In the genomic region with DNA sequence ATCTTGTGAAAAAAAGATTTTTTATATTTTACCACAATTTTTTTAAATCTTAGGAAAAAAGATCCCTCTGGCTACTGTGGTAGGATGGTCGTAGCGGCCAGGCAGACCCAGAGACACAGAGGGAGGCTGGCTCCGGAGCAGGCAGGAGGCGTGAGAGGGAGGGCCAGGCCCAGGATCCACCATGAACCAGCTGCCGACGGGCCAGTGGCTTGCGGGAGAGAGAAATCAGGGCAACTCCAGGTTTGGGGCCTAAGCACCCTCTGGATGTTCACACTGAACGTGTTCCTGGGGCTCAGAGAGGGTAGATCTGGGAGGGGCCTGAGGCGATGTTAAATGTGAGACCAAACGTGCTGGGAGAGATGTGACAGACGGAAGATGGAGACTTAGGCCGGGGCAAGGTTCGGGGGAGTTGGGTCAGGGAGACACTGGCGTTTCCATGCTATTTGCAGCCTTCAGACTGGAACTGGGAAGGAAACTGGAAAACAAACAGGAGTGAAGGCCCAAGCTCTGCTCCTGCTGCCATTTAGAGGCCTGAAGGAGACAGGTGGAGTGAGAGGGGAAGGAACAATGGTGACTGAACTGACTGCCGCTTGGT, we compare ENCODE assay signal across 26 cellular contexts. TPM values are rescaled to one million over a fixed set of nuclear protein-coding genes. Genes with fewer than 3 reads are reported as not detected.
DNase-seq lines count a peak whose midpoint lies in the region; ATAC-seq and TF ChIP-seq lines count a peak whose summit lies in the region.
"Had no signal": no experiment of that assay in that cellular context is flagged by ENCODE, and none has a peak within 500 bp of the region (broad histone marks: within the 10 kb centered on the region; RNA-seq: fewer than 3 reads in every experiment).

No MANE protein-coding gene starts in this region.

- peaks cover 66% of the 10 kb centered on the region for H3K4me1 ChIP-seq in mucosa of stomach (ENCODE audit: control insufficient read depth, insufficient read depth, low read length)

- no peak for ATAC-seq in stimulated activated effector memory CD8-positive, alpha-beta T cell treated with anti-CD3 and anti-CD28 coated beads, Interleukin-12 subunit alpha, Interleukin-12 subunit beta, amount 100 ng/mL, for 72 hours
- no peak for ATAC-seq in GM21515 (IDR thresholded peaks at IDR 0.05; ENCODE audit: unreplicated experiment)
- ATAC-seq: activated CD8-positive, alpha-beta T cell treated with anti-CD3 and anti-CD28 coated beads, Interleukin-2, amount 10 ng/mL, durations not matched to agents 7 days and 5 days; gastrocnemius medialis; GM12878; left lobe of liver had no signal

- H3K27me3 ChIP-seq in mucosa of stomach (ENCODE audit: control insufficient read depth, insufficient read depth, low read length): no peaks in the 10 kb centered on the region
- H3K27me3 ChIP-seq: BLaER1 treated with 17β-estradiol and CSF1 and Interleukin-3, amounts not matched to agents 10 nM and 100 nM; gastrocnemius medialis had no signal

- DNase-seq in Calu3: no peak
- peak; percentile 49 for DNase-seq in coronary artery (ENCODE audit: low spot score)
- no peak for DNase-seq in stimulated activated effector memory CD8-positive, alpha-beta T cell treated with anti-CD3 and anti-CD28 coated beads, Interleukin-12 subunit alpha, Interleukin-12 subunit beta, amount 100 ng/mL, for 72 hours (ENCODE audit: low spot score in 2 of 2)
- DNase-seq in NCI-H345 treated with DMSO at 0.1 percent for 48 hours (lab: John Stamatoyannopoulos, UW; ENCODE audit: unreplicated experiment): no peak
- no peak for DNase-seq in glomerular visceral epithelial cell (ENCODE audit: extremely low spot score)
- no peak for DNase-seq in activated effector memory CD4-positive, alpha-beta T cell treated with Interleukin-2 at 50 U/mL for 16 hours
- DNase-seq: ACHN; activated CD8-positive, alpha-beta T cell treated with anti-CD3 and anti-CD28 coated beads, Interleukin-2, amount 10 ng/mL, durations not matched to agents 7 days and 5 days; activated gamma-delta T cell; caudate nucleus; dermis blood vessel endothelial cell; gastrocnemius medialis; hippocampal formation; mesenchymal stem cell; naive B cell; NCI-H1105; NCI-H1930; NCI-H2227 treated with DMSO at 0.1 percent for 48 hours; NCI-H774; substantia nigra; T-helper 2 cell had no signal

- H3K4me3 Mint-ChIP-seq in Calu3 (ENCODE audit: low read depth, unreplicated experiment): no peak overlapping the region
- no peak overlapping the region for H3K4me3 Mint-ChIP-seq in stimulated activated effector memory CD8-positive, alpha-beta T cell treated with anti-CD3 and anti-CD28 coated beads, Interleukin-12 subunit alpha, Interleukin-12 subunit beta, amount 100 ng/mL, for 72 hours
- H3K4me3 Mint-ChIP-seq: activated CD8-positive, alpha-beta T cell treated with anti-CD3 and anti-CD28 coated beads, Interleukin-2, amount 10 ng/mL, durations not matched to agents 7 days and 5 days had no signal

- peak overlapping the region; percentile 97 for H3K9ac ChIP-seq in mucosa of stomach (ENCODE audit: low read length)
- H3K9ac ChIP-seq: BLaER1 treated with 17β-estradiol and CSF1 and Interleukin-3, amounts not matched to agents 10 nM and 100 nM had no signal

- peaks cover 71% of the 10 kb centered on the region for H3K4me1 Mint-ChIP-seq in Calu3 (ENCODE audit: low read depth, unreplicated experiment)
- peaks cover 12% of the 10 kb centered on the region for H3K4me1 Mint-ChIP-seq in stimulated activated effector memory CD8-positive, alpha-beta T cell treated with anti-CD3 and anti-CD28 coated beads, Interleukin-12 subunit alpha, Interleukin-12 subunit beta, amount 100 ng/mL, for 72 hours

- no peaks in the 10 kb centered on the region for H3K9me3 Mint-ChIP-seq in Calu3 (ENCODE audit: low read depth, unreplicated experiment)
- no peaks in the 10 kb centered on the region for H3K9me3 Mint-ChIP-seq in stimulated activated effector memory CD8-positive, alpha-beta T cell treated with anti-CD3 and anti-CD28 coated beads, Interleukin-12 subunit alpha, Interleukin-12 subunit beta, amount 100 ng/mL, for 72 hours
- H3K9me3 Mint-ChIP-seq: naive B cell had no signal

- no peak for TF ChIP-seq CTCF in Calu3 (IDR thresholded peaks at IDR 0.05; ENCODE audit: unreplicated experiment)
- TF ChIP-seq CTCF in coronary artery (IDR thresholded peaks at IDR 0.05): no peak

- CTCF ChIA-PET in Calu3 (lab: Charles Lee): no interaction called here

- H3K9me3 ChIP-seq in mucosa of stomach (ENCODE audit: control insufficient read depth, low read length): no peaks in the 10 kb centered on the region
- H3K9me3 ChIP-seq: BLaER1 treated with 17β-estradiol and CSF1 and Interleukin-3, amounts not matched to agents 10 nM and 100 nM; gastrocnemius medialis had no signal

- intact Hi-C loops in Calu3 (cut with micrococcal nuclease; ENCODE audit: unreplicated experiment): no loop called here

- BruUV-seq in Calu3 (replicated peaks; lab: Mats Ljungman, UMichigan): no TSS peak

- no peaks in the 10 kb centered on the region for H3K36me3 ChIP-seq in mucosa of stomach (ENCODE audit: control insufficient read depth, insufficient read depth, low read length)
- H3K36me3 ChIP-seq: BLaER1 treated with 17β-estradiol and CSF1 and Interleukin-3, amounts not matched to agents 10 nM and 100 nM; gastrocnemius medialis had no signal

- no peaks in the 10 kb centered on the region for H3K27me3 Mint-ChIP-seq in Calu3 (ENCODE audit: unreplicated experiment)

- no peak overlapping the region for H3K4me3 ChIP-seq in coronary artery
- no peak overlapping the region for H3K4me3 ChIP-seq in mucosa of stomach (ENCODE audit: low read length)
- H3K4me3 ChIP-seq: BLaER1 treated with 17β-estradiol and CSF1 and Interleukin-3, amounts not matched to agents 10 nM and 100 nM; gastrocnemius medialis; GM12878 had no signal

- H3K27ac Mint-ChIP-seq in Calu3 (ENCODE audit: unreplicated experiment): peak overlapping the region; percentile 85
- peak overlapping the region; percentile 48 for H3K27ac Mint-ChIP-seq in stimulated activated effector memory CD8-positive, alpha-beta T cell treated with anti-CD3 and anti-CD28 coated beads, Interleukin-12 subunit alpha, Interleukin-12 subunit beta, amount 100 ng/mL, for 72 hours
- H3K27ac Mint-ChIP-seq: activated CD8-positive, alpha-beta T cell treated with anti-CD3 and anti-CD28 coated beads, Interleukin-2, amount 10 ng/mL, durations not matched to agents 7 days and 5 days had no signal

- H3K36me3 Mint-ChIP-seq in Calu3 (ENCODE audit: insufficient read depth, unreplicated experiment): peaks cover 53% of the 10 kb centered on the region
- peaks cover 1% of the 10 kb centered on the region for H3K36me3 Mint-ChIP-seq in stimulated activated effector memory CD8-positive, alpha-beta T cell treated with anti-CD3 and anti-CD28 coated beads, Interleukin-12 subunit alpha, Interleukin-12 subunit beta, amount 100 ng/mL, for 72 hours
- H3K36me3 Mint-ChIP-seq: naive B cell had no signal

- no peak overlapping the region for H3K27ac ChIP-seq in coronary artery
- H3K27ac ChIP-seq: BLaER1 treated with 17β-estradiol and CSF1 and Interleukin-3, amounts not matched to agents 10 nM and 100 nM; gastrocnemius medialis had no signal

RNA-seq across cellular contexts. Expression of a gene that starts 1.6 kb away (rescaled TPM):
- 52.6 and 86.8 TPM in 2 replicates for total RNA-seq in Calu3 (2022)

RNA-seq across cellular contexts. Expression of a gene that starts 40.4 kb away (rescaled TPM):
- 7.8 and 9.8 TPM in 2 replicates for total RNA-seq in Calu3 (2022)

RNA-seq across cellular contexts. Expression of a gene that starts 50.0 kb away (rescaled TPM):
- total RNA-seq in Calu3 (2022): 0.28 and 0.78 TPM in 2 replicates
- total RNA-seq: gastrocnemius medialis had no signal
